Comparison of ENCODE assay signal across 35 cellular contexts in genomic region chr5:178407646-178408045, GRCh38.
"Had no signal": no experiment of that assay in that cellular context is flagged by ENCODE, and none has a peak within 500 bp of the region (broad histone marks: within the 10 kb centered on the region; RNA-seq: fewer than 3 reads in every experiment).

No MANE protein-coding gene starts in this region.

- H3K4me3 ChIP-seq: MG63 had no signal

- H3K27me3 ChIP-seq: MG63 had no signal

- DNase-seq: Kasumi-1, MG63, MM.1S, MV-4-11, NCI-H1048, NCI-H1092, NCI-H1092 treated with DMSO at 0.1 percent for 48 hours, NCI-H1105, NCI-H1105 treated with DMSO at 0.1 percent for 48 hours, NCI-H1417, NCI-H1417 treated with DMSO at 0.1 percent for 48 hours, NCI-H1436, NCI-H1436 treated with DMSO at 0.1 percent for 48 hours, NCI-H146, NCI-H1694, NCI-H1694 treated with DMSO at 0.1 percent for 48 hours, NCI-H187, NCI-H187 treated with DMSO at 0.1 percent for 48 hours, NCI-H1930, NCI-H2029, NCI-H2029 treated with DMSO at 0.1 percent for 48 hours, NCI-H2081, NCI-H2081 treated with DMSO at 0.1 percent for 48 hours, NCI-H2107, NCI-H2171, NCI-H2171 treated with DMSO at 0.1 percent for 48 hours, NCI-H2227 treated with DMSO at 0.1 percent for 48 hours, NCI-H226, NCI-H345, NCI-H446, NCI-H446 treated with DMSO at 0.1 percent for 48 hours, NCI-H510A, NCI-H510A treated with DMSO at 0.1 percent for 48 hours, NCI-H524, NCI-H524 treated with DMSO at 0.1 percent for 48 hours had no signal
